In genomic region chr1:54428838-54429513, GRCh38 we compare ENCODE assay signal across 1 cellular context.
TF ChIP-seq lines count a peak whose summit lies in the region.

No MANE protein-coding gene starts in this region.

TF ChIP-seq in SK-N-SH treated with all-trans-retinoic acid at 6 μM for 48 hours, 23 proteins besides CTCF, POLR2A, EP300 and RAD21 (continued from another document):
- no peak for TF ChIP-seq TSHZ2 (CRISPR knock-in tag; IDR thresholded peaks at IDR 0.05)
TF ChIP-seq in SK-N-SH treated with all-trans-retinoic acid at 6 μM for 48 hours: peak in this region for 0.
